In the genomic region with DNA sequence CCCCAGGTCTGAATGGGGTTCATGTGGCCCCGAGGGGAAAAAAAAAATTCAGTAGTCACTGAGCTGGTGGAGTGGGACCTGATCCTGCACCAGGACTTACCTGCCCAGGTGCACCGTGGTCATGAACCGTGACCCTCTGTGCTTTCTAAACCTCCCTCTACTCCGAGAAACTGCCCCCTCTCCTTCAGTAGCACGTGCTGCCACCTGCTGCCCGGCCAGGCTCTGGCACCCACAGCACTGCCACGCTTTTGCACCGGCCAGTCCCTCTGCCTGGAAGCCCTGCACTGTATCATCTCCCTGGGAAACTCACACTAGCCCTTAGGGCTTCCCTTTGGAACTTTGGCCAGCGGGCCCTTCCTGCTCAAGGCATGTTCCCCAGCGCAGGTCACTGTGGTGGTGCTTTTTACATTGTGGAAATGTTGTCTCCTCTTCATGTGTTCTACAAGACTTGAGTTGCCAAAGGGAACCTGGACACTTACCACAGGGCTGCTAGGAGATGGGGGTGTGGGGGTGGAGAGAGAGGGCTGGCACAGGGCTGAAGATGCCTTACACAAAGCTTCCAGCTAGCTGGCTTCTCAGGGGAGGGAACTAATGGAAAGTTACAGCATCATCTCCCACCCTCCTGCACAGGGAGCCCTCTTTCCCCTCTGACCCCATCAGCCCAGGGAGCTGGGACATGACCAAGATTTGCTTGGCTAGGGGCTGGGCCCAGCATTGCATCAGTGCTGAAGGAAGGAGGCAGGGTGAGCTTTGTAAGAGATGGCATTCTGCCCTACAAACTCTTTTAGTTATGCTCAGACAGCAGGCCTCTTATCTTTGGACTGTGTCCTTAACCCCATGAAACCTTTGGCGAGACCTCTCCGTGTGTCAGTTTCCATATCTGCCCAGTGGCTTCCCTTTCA, we compare ENCODE assay signal across 1 cellular context.
TF ChIP-seq lines count a peak whose summit lies in the region.

No MANE protein-coding gene starts in this region.

TF ChIP-seq in IMR-90, 13 proteins besides CTCF, POLR2A, EP300 and RAD21 (continued from another document):
- no peak for TF ChIP-seq MXI1 (IDR thresholded peaks at IDR 0.05; ENCODE audit: borderline replicate concordance, low read depth, low read length)
- TF ChIP-seq, protein P1, sequence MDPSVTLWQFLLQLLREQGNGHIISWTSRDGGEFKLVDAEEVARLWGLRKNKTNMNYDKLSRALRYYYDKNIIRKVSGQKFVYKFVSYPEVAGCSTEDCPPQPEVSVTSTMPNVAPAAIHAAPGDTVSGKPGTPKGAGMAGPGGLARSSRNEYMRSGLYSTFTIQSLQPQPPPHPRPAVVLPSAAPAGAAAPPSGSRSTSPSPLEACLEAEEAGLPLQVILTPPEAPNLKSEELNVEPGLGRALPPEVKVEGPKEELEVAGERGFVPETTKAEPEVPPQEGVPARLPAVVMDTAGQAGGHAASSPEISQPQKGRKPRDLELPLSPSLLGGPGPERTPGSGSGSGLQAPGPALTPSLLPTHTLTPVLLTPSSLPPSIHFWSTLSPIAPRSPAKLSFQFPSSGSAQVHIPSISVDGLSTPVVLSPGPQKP (IDR thresholded peaks at IDR 0.05; ENCODE audit: borderline replicate concordance, low read depth, low read length): no peak
- TF ChIP-seq CEBPB (IDR thresholded peaks at IDR 0.05; ENCODE audit: low read depth, low read length): no peak
